8 cellular contexts compared by ENCODE assay signal in genomic region chr11:5689551-5689983, GRCh38. TPM values are rescaled to one million over a fixed set of nuclear protein-coding genes. Genes with fewer than 3 reads are reported as not detected.
DNase-seq lines count a peak whose midpoint lies in the region; ATAC-seq and TF ChIP-seq lines count a peak whose summit lies in the region.

TSS of gene TRIM22 (plus strand) at chr11:5689790. CDS start at chr11:5696233, 6,443 bp downstream.

- POLR2A ChIA-PET in RWPE1 (lab: Yijun Ruan, JAX; ENCODE audit: low non-redundant PET), result no interaction called here

- ATAC-seq in GM18511 (IDR thresholded peaks at IDR 0.05; ENCODE audit: unreplicated experiment), result peak; percentile 72
- peak; percentile 62 for ATAC-seq in HG02884 (IDR thresholded peaks at IDR 0.05; ENCODE audit: unreplicated experiment)
- ATAC-seq in Right ventricle myocardium inferior, result peak; percentile 76

- peaks cover 70% of the 10 kb centered on the region for H3K27me3 ChIP-seq in WERI-Rb-1 (ENCODE audit: insufficient read depth, low read depth, severe bottlenecking)

- peaks cover 73% of the 10 kb centered on the region for H3K4me1 Mint-ChIP-seq in activated naive CD8-positive, alpha-beta T cell (ENCODE audit: low read depth)

- TF ChIP-seq CTCF in RWPE1 (conservative IDR thresholded peaks at IDR 0.05; ENCODE audit: low read depth) (no peak), WERI-Rb-1 (IDR thresholded peaks at IDR 0.05; ENCODE audit: low read depth, low read length) (no peak)

- H3K27ac ChIP-seq in RWPE1, result no peak within 1 kb of the TSS
- no peak within 1 kb of the TSS for H3K27ac ChIP-seq in WERI-Rb-1

- intact Hi-C loops in Right ventricle myocardium inferior (cut with DNase I), result no loop called here

- peak within 1 kb of the TSS; percentile 92 for H3K4me3 Mint-ChIP-seq in activated naive CD8-positive, alpha-beta T cell

- H3K36me3 Mint-ChIP-seq in activated naive CD8-positive, alpha-beta T cell, result peaks cover 2% of the 10 kb centered on the region

- H3K27ac Mint-ChIP-seq in activated naive CD8-positive, alpha-beta T cell, result peak within 1 kb of the TSS; percentile 96

- DNase-seq in RWPE1 (ENCODE audit: low spot score) (peak; percentile 26), Right ventricle myocardium inferior (ENCODE audit: missing footprints) (no peak), pons (ENCODE audit: low spot score) (peak; percentile 83), WERI-Rb-1 (no peak), NCI-H1436 (lab: John Stamatoyannopoulos, UW) (no peak)

- H3K27me3 Mint-ChIP-seq in activated naive CD8-positive, alpha-beta T cell, result no peaks in the 10 kb centered on the region

- CTCF ChIA-PET in RWPE1 (lab: Yijun Ruan, JAX), result interaction anchor here (0.5 kb wide), 1 partner anchor 82 kb away, joined by 4 read pairs; no protein-coding TSS in a partner anchor

- no peaks in the 10 kb centered on the region for H3K9me3 ChIP-seq in WERI-Rb-1 (ENCODE audit: severe bottlenecking)

- no peaks in the 10 kb centered on the region for H3K9me3 Mint-ChIP-seq in activated naive CD8-positive, alpha-beta T cell (ENCODE audit: low read depth)

- no peaks in the 10 kb centered on the region for H3K36me3 ChIP-seq in WERI-Rb-1

- no peak within 1 kb of the TSS for H3K4me3 ChIP-seq in WERI-Rb-1 (ENCODE audit: low read depth, low read length)

RNA-seq across cellular contexts. Expression of gene TRIM22, which starts in this region (rescaled TPM):
- 22.4 TPM for total RNA-seq in Right ventricle myocardium inferior

Comparison
In these comparisons a context has a peak if more than half of its experiments do, and no peak if none do; other contexts are left out.
1. DNase-seq: peak in RWPE1 (single experiment) and pons (single experiment); none in Right ventricle myocardium inferior (single experiment), WERI-Rb-1 (single experiment) and NCI-H1436 (single experiment).
2. Peak in every context shown above with its lines, with median percentiles within 50 percentile points of each other: ATAC-seq.